In the genomic region with DNA sequence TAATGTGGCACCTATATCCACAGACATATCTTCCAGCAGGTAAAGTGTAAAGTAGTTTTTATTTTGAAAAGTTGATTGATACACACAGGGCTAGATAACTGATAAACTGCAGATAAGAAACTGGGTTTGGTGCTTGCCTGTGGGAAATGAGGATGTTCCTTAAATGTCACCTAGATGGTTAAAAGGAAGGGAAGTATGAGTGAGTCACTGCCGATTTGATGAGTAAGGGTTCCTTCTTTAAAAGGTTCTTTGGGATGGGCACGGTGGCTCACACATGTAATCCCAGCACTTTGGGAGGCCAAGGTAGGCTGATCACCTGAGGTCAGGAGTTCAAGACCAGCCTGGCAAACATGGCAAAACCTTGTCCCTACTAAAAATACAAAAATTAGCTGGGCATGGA, we compare ENCODE assay signal across 21 cellular contexts.
"Had no signal": no experiment of that assay in that cellular context is flagged by ENCODE, and none has a peak within 500 bp of the region (broad histone marks: within the 10 kb centered on the region; RNA-seq: fewer than 3 reads in every experiment).

No MANE protein-coding gene starts in this region.

- H3K27me3 ChIP-seq: sigmoid colon, upper lobe of right lung had no signal

- H3K79me2 ChIP-seq: parathyroid adenoma had no signal

- H3K9me3 ChIP-seq: lower lobe of right lung, sigmoid colon, thoracic aorta, upper lobe of right lung had no signal

- H3K27me3 Mint-ChIP-seq: activated B cell treated with CpG ODN at 0.5 μM for 24 hours; activated CD4-positive, alpha-beta memory T cell treated with anti-CD3 and anti-CD28 coated beads for 36 hours; stimulated activated memory B cell treated with anti-CD40 and anti-IgM and Interleukin-4, amounts not matched to agents 10 μg/mL and 1 μg/mL and 100 μg/mL, for 72 hours had no signal

- FAIRE-seq: endothelial cell of umbilical vein had no signal

- H3K9me3 Mint-ChIP-seq: activated B cell treated with CpG ODN at 0.5 μM for 24 hours; activated CD4-positive, alpha-beta memory T cell treated with anti-CD3 and anti-CD28 coated beads for 36 hours; activated naive CD8-positive, alpha-beta T cell treated with anti-CD3 and anti-CD28 coated beads for 36 hours had no signal

- H3K4me1 ChIP-seq: lower lobe of right lung, parathyroid adenoma, sigmoid colon, upper lobe of right lung had no signal

- H3K4me1 Mint-ChIP-seq: activated naive CD8-positive, alpha-beta T cell treated with anti-CD3 and anti-CD28 coated beads for 36 hours; naive thymus-derived CD8-positive, alpha-beta T cell had no signal

- H3K4me3 Mint-ChIP-seq: activated B cell treated with CpG ODN at 0.5 μM for 24 hours; activated CD4-positive, alpha-beta memory T cell treated with anti-CD3 and anti-CD28 coated beads for 36 hours; activated naive CD8-positive, alpha-beta T cell treated with anti-CD3 and anti-CD28 coated beads for 36 hours; naive thymus-derived CD8-positive, alpha-beta T cell; stimulated activated memory B cell treated with anti-CD40 and anti-IgM and Interleukin-4, amounts not matched to agents 10 μg/mL and 1 μg/mL and 100 μg/mL, for 72 hours had no signal

- H3K27ac Mint-ChIP-seq: activated B cell treated with CpG ODN at 0.5 μM for 24 hours; activated CD4-positive, alpha-beta memory T cell treated with anti-CD3 and anti-CD28 coated beads for 36 hours; activated naive CD8-positive, alpha-beta T cell treated with anti-CD3 and anti-CD28 coated beads for 36 hours; naive thymus-derived CD8-positive, alpha-beta T cell; stimulated activated memory B cell treated with anti-CD40 and anti-IgM and Interleukin-4, amounts not matched to agents 10 μg/mL and 1 μg/mL and 100 μg/mL, for 72 hours had no signal

- ATAC-seq: left colon; lower lobe of right lung; naive thymus-derived CD8-positive, alpha-beta T cell; stimulated activated memory B cell treated with anti-CD40 and anti-IgM and Interleukin-4, amounts not matched to agents 10 μg/mL and 1 μg/mL and 100 μg/mL, for 72 hours; upper lobe of right lung had no signal

- H3K36me3 ChIP-seq: lower lobe of right lung, sigmoid colon, upper lobe of right lung had no signal

- H3K4me3 ChIP-seq: lower lobe of right lung, sigmoid colon, thoracic aorta, upper lobe of right lung had no signal

- H2AFZ ChIP-seq: parathyroid adenoma had no signal

- H3K27ac ChIP-seq: lower lobe of right lung, parathyroid adenoma, sigmoid colon, thoracic aorta, upper lobe of right lung had no signal

- DNase-seq: activated B cell treated with CpG ODN at 0.5 μM for 24 hours; activated CD4-positive, alpha-beta memory T cell treated with anti-CD3 and anti-CD28 coated beads for 36 hours; activated CD4-positive, alpha-beta T cell treated with anti-CD3 and anti-CD28 coated beads for 4 hours; activated naive CD4-positive, alpha-beta T cell; activated naive CD8-positive, alpha-beta T cell treated with anti-CD3 and anti-CD28 coated beads for 36 hours; activated T-cell treated with anti-CD3 and anti-CD28 coated beads for 4 hours; amniotic stem cell; dermis blood vessel endothelial cell; effector memory CD4-positive, alpha-beta T cell; foreskin fibroblast; hippocampal formation; left colon; lower lobe of right lung; naive thymus-derived CD8-positive, alpha-beta T cell; sigmoid colon; stimulated activated CD4-positive, alpha-beta T cell treated with anti-CD3 and anti-CD28 coated beads, Interleukin-4, amount 100 ng/mL, for 4 hours; upper lobe of right lung had no signal

- H3K36me3 Mint-ChIP-seq: activated naive CD8-positive, alpha-beta T cell treated with anti-CD3 and anti-CD28 coated beads for 36 hours; naive thymus-derived CD8-positive, alpha-beta T cell; stimulated activated memory B cell treated with anti-CD40 and anti-IgM and Interleukin-4, amounts not matched to agents 10 μg/mL and 1 μg/mL and 100 μg/mL, for 72 hours had no signal
